In genomic region chr1:25694167-25694566, GRCh38 we compare ENCODE assay signal across 9 cellular contexts.
DNase-seq lines count a peak whose midpoint lies in the region; ATAC-seq and TF ChIP-seq lines count a peak whose summit lies in the region.
"Had no signal": no experiment of that assay in that cellular context is flagged by ENCODE, and none has a peak within 500 bp of the region (broad histone marks: within the 10 kb centered on the region; RNA-seq: fewer than 3 reads in every experiment).

No MANE protein-coding gene starts in this region.

- peaks cover 38% of the 10 kb centered on the region for H3K27me3 Mint-ChIP-seq in Calu3 (ENCODE audit: unreplicated experiment)

- TF ChIP-seq CTCF in AG10803 (conservative IDR thresholded peaks at IDR 0.05; ENCODE audit: low read length) = no peak
- no peak for TF ChIP-seq CTCF in heart right ventricle (IDR thresholded peaks at IDR 0.05)
- TF ChIP-seq CTCF in Calu3 (IDR thresholded peaks at IDR 0.05; ENCODE audit: unreplicated experiment) = no peak

- H3K4me3 ChIP-seq in AG10803 (ENCODE audit: low read length) (no peak overlapping the region), adipocyte (ENCODE audit: low read length) (peak overlapping the region; percentile 53), heart right ventricle (no peak overlapping the region)

- H3K36me3 ChIP-seq in adipocyte (ENCODE audit: control insufficient read depth, insufficient read depth, low read length, severe bottlenecking) = no peaks in the 10 kb centered on the region
- no peaks in the 10 kb centered on the region for H3K36me3 ChIP-seq in heart right ventricle

- H3K27ac Mint-ChIP-seq in Calu3 (ENCODE audit: unreplicated experiment) = no peak overlapping the region

- H3K27me3 ChIP-seq in adipocyte (replicated peaks; ENCODE audit: control insufficient read depth, insufficient read depth, low read length) = no peaks in the 10 kb centered on the region
- H3K27me3 ChIP-seq in heart right ventricle = no peaks in the 10 kb centered on the region

- no peaks in the 10 kb centered on the region for H3K9me3 Mint-ChIP-seq in Calu3 (ENCODE audit: low read depth, unreplicated experiment)

- ATAC-seq in heart right ventricle (peak in 3 of 8 donors; percentile 22 to 28 (median 23)), GM21619 (IDR thresholded peaks at IDR 0.05; ENCODE audit: unreplicated experiment) (no peak)

- CTCF ChIA-PET in Calu3 (lab: Charles Lee) = interaction anchor here (0.7 kb wide), 1 partner anchor 121 kb away, joined by 3 read pairs; no protein-coding TSS in a partner anchor

- peak overlapping the region in 9 of 10 donors; percentile 76 to 96 (median 90) for H3K27ac ChIP-seq in heart right ventricle

- no peaks in the 10 kb centered on the region for H3K4me1 Mint-ChIP-seq in Calu3 (ENCODE audit: low read depth, unreplicated experiment)

- peak overlapping the region; percentile 86 for H3K9ac ChIP-seq in adipocyte (ENCODE audit: low read length)

- H3K9me3 ChIP-seq in adipocyte (ENCODE audit: control insufficient read depth, low read length) = no peaks in the 10 kb centered on the region
- H3K9me3 ChIP-seq in heart right ventricle = no peaks in the 10 kb centered on the region

- 40 to 54% methylated on average over 5 of the region's 5 CpGs for WGBS in heart right ventricle, 2 donors

- DNase-seq in AG10803 (ENCODE audit: low read depth) = peak; percentile 92
- no peak for DNase-seq in adipocyte (ENCODE audit: low read depth)
- no peak for DNase-seq in heart right ventricle
- DNase-seq in posterior vena cava (ENCODE audit: low spot score) = peak; percentile 78
- DNase-seq in GF-D8 (lab: John Stamatoyannopoulos, UW) = no peak
- no peak for DNase-seq in Calu3
- no peak for DNase-seq in SHP77 treated with DMSO at 0.1 percent for 48 hours (lab: John Stamatoyannopoulos, UW)
- DNase-seq: NCI-H510A treated with DMSO at 0.1 percent for 48 hours had no signal

- H3K36me3 Mint-ChIP-seq in Calu3 (ENCODE audit: insufficient read depth, unreplicated experiment) = no peaks in the 10 kb centered on the region

- intact Hi-C loops in heart right ventricle (cut with DNase I) = loop anchor here in 7 of 10 donors (2.0 to 10.0 kb wide), 6 partner anchors 35 to 101 kb away; partner anchors contain the start of gene MAN1C1 (in 1 of the 7)
- intact Hi-C loops in posterior vena cava (cut with DNase I) = loop anchor here (5.0 to 10.0 kb wide), 4 partner anchors 72 to 1932 kb away; partner anchors contain the start of gene MAN1C1 (in 1 of the 2)
- intact Hi-C loops in Calu3 (cut with micrococcal nuclease; ENCODE audit: unreplicated experiment) = no loop called here

- BruUV-seq in Calu3 (replicated peaks; lab: Mats Ljungman, UMichigan) = no TSS peak

- H3K4me3 Mint-ChIP-seq in Calu3 (ENCODE audit: low read depth, unreplicated experiment) = no peak overlapping the region

- H3K4me1 ChIP-seq in adipocyte (ENCODE audit: control insufficient read depth, insufficient read depth, low read length) = peaks cover 52% of the 10 kb centered on the region
- peaks cover under 1 to 78% (median 46%) of the 10 kb centered on the region in 9 donors for H3K4me1 ChIP-seq in heart right ventricle

Comparison
In these comparisons a context has a peak if more than half of its experiments do, and no peak if none do; other contexts are left out.
1. DNase-seq: peak in AG10803 (single experiment) and posterior vena cava (single experiment); none in adipocyte (single experiment), heart right ventricle (0 of 2), GF-D8 (single experiment), Calu3 (single experiment) and SHP77 treated with DMSO at 0.1 percent for 48 hours (single experiment).